Comparison of ENCODE assay signal across 1 cellular context in genomic region chr1:38050397-38051141, GRCh38.
A peak's percentile ranks its signal among the peaks of the same experiment; 100 is the strongest.
TF ChIP-seq lines count a peak whose summit lies in the region.

No MANE protein-coding gene starts in this region.

TF ChIP-seq in GM12878, 131 proteins besides CTCF, POLR2A, EP300 and RAD21:
- TF ChIP-seq CHD2 (IDR thresholded peaks at IDR 0.05; ENCODE audit: borderline replicate concordance, low read depth, low read length) (no peak), EGR1 (IDR thresholded peaks at IDR 0.05; ENCODE audit: borderline replicate concordance in 1 of 2, low read depth in 2 of 2, low read length in 2 of 2) (peak in 1 of 2 experiments; percentile 40; a peak in 1 of 3 replicates), CHD4 (IDR thresholded peaks at IDR 0.05) (no peak), EED (IDR thresholded peaks at IDR 0.05; ENCODE audit: low read depth) (peak; percentile 63; the same call in 1 of the 2 replicates), RBBP5 (conservative IDR thresholded peaks at IDR 0.05) (no peak), SRF (IDR thresholded peaks at IDR 0.05; ENCODE audit: low read depth in 2 of 2, low read length in 2 of 2) (no peak), SMC3 (IDR thresholded peaks at IDR 0.05; ENCODE audit: borderline replicate concordance, low read length) (no peak), CBFB (IDR thresholded peaks at IDR 0.05; ENCODE audit: low read depth) (no peak), DPF2 (IDR thresholded peaks at IDR 0.05) (no peak), MEF2B (IDR thresholded peaks at IDR 0.05; ENCODE audit: partially characterized antibody, poor library complexity, severe bottlenecking) (peak; percentile 50)
